ENCODE assay signal across 11 cellular contexts in the genomic region with DNA sequence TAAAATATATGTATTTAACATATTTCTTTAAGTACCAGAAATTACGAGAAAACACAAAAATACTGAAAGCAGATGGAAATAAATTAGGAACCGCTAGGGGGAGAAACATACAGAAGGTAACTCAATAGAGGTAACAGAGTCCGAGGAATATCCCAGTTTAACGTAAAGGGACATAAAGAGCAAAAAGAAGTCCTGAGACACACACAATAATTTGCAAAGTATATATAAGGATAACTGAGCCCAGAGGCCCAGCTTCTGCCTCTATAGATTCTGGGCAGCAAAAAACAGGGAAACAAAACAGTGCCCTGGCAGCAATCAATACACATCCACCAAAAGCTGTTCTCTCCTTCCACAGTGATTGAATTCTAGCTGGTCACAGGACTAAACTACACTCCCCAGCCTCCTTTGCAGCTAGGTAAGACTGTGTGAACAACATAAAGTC. TPM values are rescaled to one million over a fixed set of nuclear protein-coding genes. Genes with fewer than 3 reads are reported as not detected.
A peak's percentile ranks its signal among the peaks of the same experiment; 100 is the strongest.
DNase-seq lines count a peak whose midpoint lies in the region; ATAC-seq lines count a peak whose summit lies in the region.
"Had no signal": no experiment of that assay in that cellular context is flagged by ENCODE, and none has a peak within 500 bp of the region (broad histone marks: within the 10 kb centered on the region; RNA-seq: fewer than 3 reads in every experiment).

No MANE protein-coding gene starts in this region.

- no peaks in the 10 kb centered on the region for H3K27me3 Mint-ChIP-seq in memory B cell
- H3K27me3 Mint-ChIP-seq: activated T-helper 17 cell treated with anti-CD3 and anti-CD28 coated beads, Interleukin-2, amount 50 U/mL, for 72 hours; naive thymus-derived CD8-positive, alpha-beta T cell had no signal

- H3K36me3 Mint-ChIP-seq in memory B cell: peaks cover 22% of the 10 kb centered on the region

- H3K4me1 Mint-ChIP-seq in memory B cell: peaks cover 12% of the 10 kb centered on the region

- peak; percentile 39 for ATAC-seq in HG02973 (IDR thresholded peaks at IDR 0.05; ENCODE audit: unreplicated experiment)
- no peak for ATAC-seq in memory B cell (ENCODE audit: low read depth)
- ATAC-seq in stimulated activated naive CD8-positive, alpha-beta T cell treated with anti-CD3 and anti-CD28 coated beads, Interleukin-15, Interleukin-2, amounts not matched to agents 100 U/mL and 50 U/mL, for 24 hours: no peak
- ATAC-seq in GM21723 (IDR thresholded peaks at IDR 0.05; ENCODE audit: unreplicated experiment): no peak
- ATAC-seq: activated T-helper 17 cell treated with anti-CD3 and anti-CD28 coated beads, Interleukin-2, amount 50 U/mL, for 72 hours; naive thymus-derived CD8-positive, alpha-beta T cell had no signal

- H3K27ac Mint-ChIP-seq in memory B cell: no peak overlapping the region
- H3K27ac Mint-ChIP-seq: activated T-helper 17 cell treated with anti-CD3 and anti-CD28 coated beads, Interleukin-2, amount 50 U/mL, for 72 hours; naive thymus-derived CD8-positive, alpha-beta T cell had no signal

- H3K4me3 Mint-ChIP-seq in memory B cell: peak overlapping the region; percentile 21
- H3K4me3 Mint-ChIP-seq: activated T-helper 17 cell treated with anti-CD3 and anti-CD28 coated beads, Interleukin-2, amount 50 U/mL, for 72 hours had no signal

- H3K9me3 Mint-ChIP-seq in memory B cell: no peaks in the 10 kb centered on the region
- H3K9me3 Mint-ChIP-seq: activated T-helper 17 cell treated with anti-CD3 and anti-CD28 coated beads, Interleukin-2, amount 50 U/mL, for 72 hours; naive thymus-derived CD8-positive, alpha-beta T cell had no signal

- peak; percentile 5 for DNase-seq in Ammon's horn (ENCODE audit: low spot score)
- DNase-seq in dermis blood vessel endothelial cell: peak; percentile 51
- no peak for DNase-seq in memory B cell (ENCODE audit: low spot score in 2 of 2)
- no peak for DNase-seq in stimulated activated naive CD8-positive, alpha-beta T cell treated with anti-CD3 and anti-CD28 coated beads, Interleukin-15, Interleukin-2, amounts not matched to agents 100 U/mL and 50 U/mL, for 24 hours
- no peak for DNase-seq in nucleus accumbens (lab: John Stamatoyannopoulos, UW)
- no peak for DNase-seq in NCI-H2196 (lab: John Stamatoyannopoulos, UW; ENCODE audit: unreplicated experiment)
- DNase-seq: MV-4-11 had no signal

RNA-seq across cellular contexts. Expression of gene TBC1D32, which starts 15.1 kb away (rescaled TPM):
- total RNA-seq in dermis blood vessel endothelial cell: 3.8 and 5.6 TPM in 2 replicates

Comparison
In these comparisons a context has a peak if more than half of its experiments do, and no peak if none do; other contexts are left out.
1. DNase-seq: peak in Ammon's horn (single experiment) and dermis blood vessel endothelial cell (single experiment); none in memory B cell (0 of 2), stimulated activated naive CD8-positive, alpha-beta T cell treated with anti-CD3 and anti-CD28 coated beads, Interleukin-15, Interleukin-2, amounts not matched to agents 100 U/mL and 50 U/mL, for 24 hours (single experiment), nucleus accumbens (0 of 56) and NCI-H2196 (single experiment).